In the genomic region with DNA sequence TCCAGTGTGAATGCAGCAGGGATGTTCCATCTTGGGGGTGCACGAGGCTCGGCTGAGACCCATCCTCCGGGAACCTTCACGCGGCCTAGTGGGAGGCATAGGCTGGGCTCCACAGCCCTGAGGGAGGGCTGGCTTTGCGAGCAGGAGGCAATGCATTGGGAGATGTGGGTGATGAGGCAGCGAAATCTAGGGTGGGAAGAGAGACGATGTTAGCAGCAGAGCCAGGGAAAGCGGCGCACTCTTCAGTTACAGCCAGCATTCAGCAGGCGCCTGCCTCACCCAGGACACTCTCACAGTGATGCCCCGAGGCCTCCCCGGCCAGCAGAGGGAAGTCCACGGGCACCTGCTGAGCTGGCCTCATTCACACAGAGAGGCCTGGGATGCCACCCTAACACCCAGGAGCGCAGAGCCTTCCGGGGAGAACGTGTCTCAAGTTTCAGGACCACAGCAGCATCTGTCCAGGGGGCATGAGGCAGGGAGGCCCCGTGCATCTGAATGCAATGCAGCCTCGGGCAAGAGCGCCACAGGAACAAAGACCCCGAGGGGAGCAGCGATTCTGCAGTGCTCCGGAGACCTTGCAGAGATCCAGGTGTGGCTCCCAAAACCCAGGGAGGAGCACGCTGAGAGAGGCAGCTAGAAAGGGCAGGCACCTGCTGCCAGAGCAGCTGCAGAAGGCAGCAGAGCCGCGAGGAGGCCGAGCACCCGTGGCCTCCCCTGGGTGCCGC, we compare ENCODE assay signal across 23 cellular contexts.
A peak's percentile ranks its signal among the peaks of the same experiment; 100 is the strongest.
DNase-seq lines count a peak whose midpoint lies in the region; ATAC-seq, FAIRE-seq and TF ChIP-seq lines count a peak whose summit lies in the region.
"Had no signal": no experiment of that assay in that cellular context is flagged by ENCODE, and none has a peak within 500 bp of the region (broad histone marks: within the 10 kb centered on the region; RNA-seq: fewer than 3 reads in every experiment).

No MANE protein-coding gene starts in this region.

- TF ChIP-seq CTCF in HEK293 (tag by site-specific recombination; IDR thresholded peaks at IDR 0.05) (no peak), K562 (IDR thresholded peaks at IDR 0.05 in 2 of 3, conservative IDR thresholded peaks at IDR 0.05 in 1 of 3; ENCODE audit: insufficient read depth in 2 of 3, low read depth in 1 of 3, low read length in 3 of 3) (no peak), osteoblast (IDR thresholded peaks at IDR 0.05; ENCODE audit: extremely low read depth, low read depth, low read length) (no peak), GM23338 (conservative IDR thresholded peaks at IDR 0.05; ENCODE audit: low read depth in 2 of 2) (no peak)

- H3K4me3 ChIP-seq in HEK293 (ENCODE audit: low read depth, low read length) (no peak overlapping the region), K562 (no peak overlapping the region), osteoblast (ENCODE audit: insufficient read depth, low read length) (no peak overlapping the region), GM23338 (no peak overlapping the region)
- H3K4me3 ChIP-seq: A549, cardiac muscle cell, gastrocnemius medialis, left ventricle myocardium inferior, Peyer's patch, suprapubic skin had no signal

- TF ChIP-seq EP300 in K562 (IDR thresholded peaks at IDR 0.05; ENCODE audit: low read length): no peak

- H3K27me3 ChIP-seq in K562 (ENCODE audit: control insufficient read depth in 2 of 2, insufficient read depth in 2 of 2, low read length in 2 of 2) (no peaks in the 10 kb centered on the region), osteoblast (ENCODE audit: insufficient read depth, low read length) (no peaks in the 10 kb centered on the region), GM23338 (ENCODE audit: insufficient read depth) (no peaks in the 10 kb centered on the region)
- H3K27me3 ChIP-seq: cardiac muscle cell, gastrocnemius medialis, Peyer's patch, suprapubic skin had no signal

- H3K9me3 ChIP-seq in HEK293 (ENCODE audit: control insufficient read depth, insufficient read depth, low read depth, low read length): no peaks in the 10 kb centered on the region
- no peaks in the 10 kb centered on the region for H3K9me3 ChIP-seq in K562 (replicated peaks; ENCODE audit: control insufficient read depth, insufficient read depth, low read depth, low read length)
- H3K9me3 ChIP-seq in osteoblast (ENCODE audit: low read depth, low read length): no peaks in the 10 kb centered on the region
- H3K9me3 ChIP-seq: A549, gastrocnemius medialis, left ventricle myocardium inferior, Peyer's patch, suprapubic skin had no signal

- H3K4me1 ChIP-seq in HEK293 (ENCODE audit: control insufficient read depth, insufficient read depth, low read length) (no peaks in the 10 kb centered on the region), K562 (replicated peaks in 1 of 2; ENCODE audit: control insufficient read depth in 2 of 2, insufficient read depth in 2 of 2, low read length in 2 of 2) (peaks cover 0 to 2% of the 10 kb centered on the region in 2 experiments; a peak in 1 of 5 replicates), osteoblast (ENCODE audit: insufficient read depth, low read length) (no peaks in the 10 kb centered on the region), GM23338 (ENCODE audit: insufficient read depth) (no peaks in the 10 kb centered on the region)
- H3K4me1 ChIP-seq: A549, gastrocnemius medialis, left ventricle myocardium inferior, Peyer's patch, suprapubic skin had no signal

- no TSS peak for BruUV-seq in K562 (replicated peaks; lab: Mats Ljungman, UMichigan)

- no peak overlapping the region for H3K27ac ChIP-seq in HEK293 (ENCODE audit: extremely low read depth, low read depth, low read length)
- H3K27ac ChIP-seq in K562 (ENCODE audit: extremely low read depth, low read depth, low read length): no peak overlapping the region
- H3K27ac ChIP-seq in osteoblast (ENCODE audit: low read depth, low read length): no peak overlapping the region
- no peak overlapping the region for H3K27ac ChIP-seq in GM23338 (ENCODE audit: low read depth)
- H3K27ac ChIP-seq: A549, cardiac muscle cell, gastrocnemius medialis, left ventricle myocardium inferior, Peyer's patch, suprapubic skin had no signal

- H3K27me3 Mint-ChIP-seq in activated CD4-positive, alpha-beta T cell treated with anti-CD3 and anti-CD28 coated beads, Interleukin-2, amount 10 ng/mL, durations not matched to agents 24 days and 14 days: no peaks in the 10 kb centered on the region
- H3K27me3 Mint-ChIP-seq in activated T-helper 1 cell treated with anti-CD3 and anti-CD28 coated beads, Interleukin-12 subunit alpha, Interleukin-12 subunit beta, Interleukin-2, Interleukin-4 antibody, amounts not matched to agents 30 ng/mL and 10 ng/mL and 1 ng/mL, durations not matched to agents 14 hours and 24 hours and 36 hours (ENCODE audit: insufficient read depth): no peaks in the 10 kb centered on the region
- H3K27me3 Mint-ChIP-seq in GM23338 (ENCODE audit: insufficient read depth, low read depth, poor library complexity): peaks cover 21% of the 10 kb centered on the region
- H3K27me3 Mint-ChIP-seq: B cell had no signal

- peak overlapping the region in 1 of 2 experiments; percentile 47; a peak in 1 of 4 replicates for H3K9ac ChIP-seq in K562 (ENCODE audit: insufficient read depth in 1 of 2, low read depth in 2 of 2, low read length in 2 of 2)

- H3K79me2 ChIP-seq in K562 (ENCODE audit: control insufficient read depth, insufficient read depth, low read length) (no peaks in the 10 kb centered on the region), osteoblast (ENCODE audit: insufficient read depth, low read length) (no peaks in the 10 kb centered on the region), GM23338 (replicated peaks; ENCODE audit: insufficient read depth) (no peaks in the 10 kb centered on the region)

- no peak overlapping the region for H3K4me2 ChIP-seq in K562 (ENCODE audit: insufficient read depth, low read length)
- no peak overlapping the region for H3K4me2 ChIP-seq in osteoblast (ENCODE audit: insufficient read depth, low read length)
- no peak overlapping the region for H3K4me2 ChIP-seq in GM23338
- H3K4me2 ChIP-seq: A549 had no signal

- in situ Hi-C loops in K562 (cut with MboI): no loop called here

- H2AFZ ChIP-seq in K562 (ENCODE audit: low read depth, low read length) (no peak overlapping the region), osteoblast (ENCODE audit: low read length) (no peak overlapping the region), GM23338 (no peak overlapping the region)

- no peak for FAIRE-seq in K562 (lab: Jason Lieb, UNC)
- FAIRE-seq: A549, endometrium, H54, urothelium cell line had no signal

- POLR2A ChIA-PET in HEK293 (lab: Yijun Ruan, JAX) (interaction anchor here (1.1 to 1.2 kb wide), 2 partner anchors 8 to 14 kb away, joined by 3 read pairs; no protein-coding TSS in a partner anchor), K562 (lab: Yijun Ruan, JAX) (interaction anchor here (0.6 to 1.5 kb wide), 3 partner anchors 12 to 116 kb away, joined by 3 to 4 read pairs (median 3); no protein-coding TSS in a partner anchor)

- ATAC-seq in K562 (no peak), GM23338 (no peak)
- no peak for ATAC-seq in stimulated activated naive CD8-positive, alpha-beta T cell treated with anti-CD3 and anti-CD28 coated beads, Interleukin-15, Interleukin-2, amounts not matched to agents 100 U/mL and 50 U/mL, for 24 hours
- ATAC-seq: A549, gastrocnemius medialis had no signal

- no peak for TF ChIP-seq POLR2A in K562 (conservative IDR thresholded peaks at IDR 0.05)

- no peaks in the 10 kb centered on the region for H3K4me1 Mint-ChIP-seq in activated CD4-positive, alpha-beta T cell treated with anti-CD3 and anti-CD28 coated beads, Interleukin-2, amount 10 ng/mL, durations not matched to agents 24 days and 14 days
- H3K4me1 Mint-ChIP-seq in activated T-helper 1 cell treated with anti-CD3 and anti-CD28 coated beads, Interleukin-12 subunit alpha, Interleukin-12 subunit beta, Interleukin-2, Interleukin-4 antibody, amounts not matched to agents 30 ng/mL and 10 ng/mL and 1 ng/mL, durations not matched to agents 14 hours and 24 hours and 36 hours (ENCODE audit: low read depth): no peaks in the 10 kb centered on the region
- no peaks in the 10 kb centered on the region for H3K4me1 Mint-ChIP-seq in GM23338
- H3K4me1 Mint-ChIP-seq: B cell had no signal

- H4K20me1 ChIP-seq in K562 (replicated peaks; ENCODE audit: control insufficient read depth, insufficient read depth, low read length) (0 out of 2 replicates have a peak, but pooled peaks cover 8% of the 10 kb centered on the region), osteoblast (ENCODE audit: insufficient read depth, low read length) (no peaks in the 10 kb centered on the region), GM23338 (replicated peaks; ENCODE audit: insufficient read depth) (no peaks in the 10 kb centered on the region)

- H3F3A ChIP-seq in GM23338 (replicated peaks; ENCODE audit: low read depth): no peaks in the 10 kb centered on the region

- no peaks in the 10 kb centered on the region for H3K9me1 ChIP-seq in K562 (ENCODE audit: control insufficient read depth, insufficient read depth, low read length)

- H3K9me2 ChIP-seq in GM23338 (ENCODE audit: insufficient read depth): no peaks in the 10 kb centered on the region

- no peak overlapping the region for H3K4me3 Mint-ChIP-seq in activated CD4-positive, alpha-beta T cell treated with anti-CD3 and anti-CD28 coated beads, Interleukin-2, amount 10 ng/mL, durations not matched to agents 24 days and 14 days
- H3K4me3 Mint-ChIP-seq in activated T-helper 1 cell treated with anti-CD3 and anti-CD28 coated beads, Interleukin-12 subunit alpha, Interleukin-12 subunit beta, Interleukin-2, Interleukin-4 antibody, amounts not matched to agents 30 ng/mL and 10 ng/mL and 1 ng/mL, durations not matched to agents 14 hours and 24 hours and 36 hours: no peak overlapping the region
- H3K4me3 Mint-ChIP-seq in GM23338: no peak overlapping the region
- H3K4me3 Mint-ChIP-seq: B cell had no signal

- peaks cover 66% of the 10 kb centered on the region for H3K36me3 Mint-ChIP-seq in activated CD4-positive, alpha-beta T cell treated with anti-CD3 and anti-CD28 coated beads, Interleukin-2, amount 10 ng/mL, durations not matched to agents 24 days and 14 days (ENCODE audit: low read depth)
- H3K36me3 Mint-ChIP-seq in activated T-helper 1 cell treated with anti-CD3 and anti-CD28 coated beads, Interleukin-12 subunit alpha, Interleukin-12 subunit beta, Interleukin-2, Interleukin-4 antibody, amounts not matched to agents 30 ng/mL and 10 ng/mL and 1 ng/mL, durations not matched to agents 14 hours and 24 hours and 36 hours (ENCODE audit: low read depth): peaks cover 43% of the 10 kb centered on the region
- H3K36me3 Mint-ChIP-seq in GM23338 (ENCODE audit: low read depth): peaks cover 81% of the 10 kb centered on the region

- CTCF ChIA-PET in HEK293 (lab: Yijun Ruan, JAX) (no interaction called here), K562 (lab: Yijun Ruan, JAX; ENCODE audit: low intra/inter-chr PET ratio) (no interaction called here)

- peak overlapping the region; percentile 3 for H3K27ac Mint-ChIP-seq in activated CD4-positive, alpha-beta T cell treated with anti-CD3 and anti-CD28 coated beads, Interleukin-2, amount 10 ng/mL, durations not matched to agents 24 days and 14 days
- H3K27ac Mint-ChIP-seq in activated T-helper 1 cell treated with anti-CD3 and anti-CD28 coated beads, Interleukin-12 subunit alpha, Interleukin-12 subunit beta, Interleukin-2, Interleukin-4 antibody, amounts not matched to agents 30 ng/mL and 10 ng/mL and 1 ng/mL, durations not matched to agents 14 hours and 24 hours and 36 hours: no peak overlapping the region
- H3K27ac Mint-ChIP-seq in GM23338: no peak overlapping the region

- H3K9me3 Mint-ChIP-seq in activated CD4-positive, alpha-beta T cell treated with anti-CD3 and anti-CD28 coated beads, Interleukin-2, amount 10 ng/mL, durations not matched to agents 24 days and 14 days: no peaks in the 10 kb centered on the region
- no peaks in the 10 kb centered on the region for H3K9me3 Mint-ChIP-seq in activated T-helper 1 cell treated with anti-CD3 and anti-CD28 coated beads, Interleukin-12 subunit alpha, Interleukin-12 subunit beta, Interleukin-2, Interleukin-4 antibody, amounts not matched to agents 30 ng/mL and 10 ng/mL and 1 ng/mL, durations not matched to agents 14 hours and 24 hours and 36 hours
- H3K9me3 Mint-ChIP-seq in GM23338: no peaks in the 10 kb centered on the region

- WGBS in K562 (ENCODE audit: insufficient coverage, low coverage, missing lambda C conversion rate): 91% methylated on average over 29 of the region's 29 CpGs

- H3K36me3 ChIP-seq in HEK293 (ENCODE audit: control insufficient read depth in 2 of 2, insufficient read depth in 1 of 2, low read length in 2 of 2): peaks cover 0 to 87% of the 10 kb centered on the region in 2 experiments; a peak in 2 of 3 replicates
- peaks cover 88% of the 10 kb centered on the region; the same call in 2 of the 3 replicates for H3K36me3 ChIP-seq in K562 (ENCODE audit: control insufficient read depth, insufficient read depth, low read length)
- H3K36me3 ChIP-seq in osteoblast (ENCODE audit: insufficient read depth, low read length): no peaks in the 10 kb centered on the region
- H3K36me3 ChIP-seq in GM23338 (ENCODE audit: insufficient read depth): no peaks in the 10 kb centered on the region; the same call in 1 of the 2 replicates
- H3K36me3 ChIP-seq: left ventricle myocardium inferior had no signal

- no peak for DNase-seq in activated CD4-positive, alpha-beta T cell treated with anti-CD3 and anti-CD28 coated beads, Interleukin-2, amount 10 ng/mL, durations not matched to agents 24 days and 14 days
- DNase-seq in activated CD4-positive, alpha-beta T cell treated with anti-CD3 and anti-CD28 coated beads, Interleukin-2, amount 50 U/mL, for 4 hours: no peak
- DNase-seq in K562 (ENCODE audit: extremely low read depth in 1 of 4, low spot score in 3 of 4) (no peak), osteoblast (ENCODE audit: insufficient read length, low spot score, missing footprints) (peak; percentile 63), GM23338 (ENCODE audit: low spot score) (no peak)
- no peak for DNase-seq in activated T-helper 1 cell treated with anti-CD3 and anti-CD28 coated beads, Interleukin-12 subunit alpha, Interleukin-12 subunit beta, Interleukin-2, Interleukin-4 antibody, amounts not matched to agents 30 ng/mL and 10 ng/mL and 1 ng/mL, durations not matched to agents 14 hours and 24 hours and 36 hours (ENCODE audit: low spot score)
- DNase-seq in stimulated activated naive CD8-positive, alpha-beta T cell treated with anti-CD3 and anti-CD28 coated beads, Interleukin-15, Interleukin-2, amounts not matched to agents 100 U/mL and 50 U/mL, for 24 hours: no peak
- DNase-seq: activated effector memory CD4-positive, alpha-beta T cell treated with Interleukin-2 at 50 U/mL for 16 hours; DMS79; gastrocnemius medialis; hippocampal formation; left ventricle myocardium inferior; NCI-H524; Peyer's patch; SIG-M5 had no signal

- TF ChIP-seq RAD21 in K562 (CRISPR knock-in tag; conservative IDR thresholded peaks at IDR 0.05 in 1 of 2, IDR thresholded peaks at IDR 0.05 in 1 of 2): no peak

- intact Hi-C loops in activated CD4-positive, alpha-beta T cell treated with anti-CD3 and anti-CD28 coated beads, Interleukin-2, amount 10 ng/mL, durations not matched to agents 24 days and 14 days (cut with micrococcal nuclease): no loop called here
- intact Hi-C loops in K562 (cut with micrococcal nuclease): no loop called here
- intact Hi-C loops in activated T-helper 1 cell treated with anti-CD3 and anti-CD28 coated beads, Interleukin-12 subunit alpha, Interleukin-12 subunit beta, Interleukin-2, Interleukin-4 antibody, amounts not matched to agents 30 ng/mL and 10 ng/mL and 1 ng/mL, durations not matched to agents 14 hours and 24 hours and 36 hours (cut with micrococcal nuclease): no loop called here
